ENCODE assay signal across 1 cellular context in the genomic region with DNA sequence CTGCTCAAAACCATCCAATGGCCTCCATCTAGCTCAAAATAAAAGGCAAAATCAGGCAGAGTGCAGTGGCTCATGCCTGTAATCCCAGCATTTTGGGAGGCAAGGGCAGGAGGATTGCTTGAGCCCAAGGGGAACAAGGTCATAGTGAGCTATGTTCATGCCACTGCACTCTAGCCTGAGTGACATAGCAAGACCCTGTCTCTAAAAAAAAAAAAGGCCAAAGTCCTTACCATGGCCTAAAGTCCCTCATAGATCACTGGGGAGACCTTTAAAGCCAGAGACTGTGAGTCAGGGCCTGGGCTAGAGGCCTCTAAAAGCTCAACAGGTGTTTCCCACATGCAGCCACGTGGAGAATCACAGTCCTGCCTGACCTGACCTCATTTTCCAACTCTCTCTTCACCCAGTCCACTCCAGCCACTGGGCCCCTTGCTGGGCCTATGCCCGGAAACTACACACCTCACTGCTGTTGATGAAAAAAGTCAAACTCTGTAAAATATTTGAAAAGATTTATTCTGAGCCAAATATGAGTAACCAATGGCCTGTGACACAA.
TF ChIP-seq lines count a peak whose summit lies in the region.

No MANE protein-coding gene starts in this region.

TF ChIP-seq in HEK293, 187 proteins besides CTCF, POLR2A, EP300 and RAD21 (continued from another document):
- no peak for TF ChIP-seq KLF17 (tag by site-specific recombination; IDR thresholded peaks at IDR 0.05)
- peak; percentile 84 for TF ChIP-seq SCRT2 (tag by site-specific recombination; IDR thresholded peaks at IDR 0.05)
- TF ChIP-seq ZNF654 (tag by site-specific recombination; IDR thresholded peaks at IDR 0.05; ENCODE audit: low read depth), result no peak
- TF ChIP-seq ZNF350 (tag by site-specific recombination; IDR thresholded peaks at IDR 0.05), result no peak
TF ChIP-seq in HEK293: peak in this region for 2.
